ENCODE assay signal across 15 cellular contexts in the genomic region with DNA sequence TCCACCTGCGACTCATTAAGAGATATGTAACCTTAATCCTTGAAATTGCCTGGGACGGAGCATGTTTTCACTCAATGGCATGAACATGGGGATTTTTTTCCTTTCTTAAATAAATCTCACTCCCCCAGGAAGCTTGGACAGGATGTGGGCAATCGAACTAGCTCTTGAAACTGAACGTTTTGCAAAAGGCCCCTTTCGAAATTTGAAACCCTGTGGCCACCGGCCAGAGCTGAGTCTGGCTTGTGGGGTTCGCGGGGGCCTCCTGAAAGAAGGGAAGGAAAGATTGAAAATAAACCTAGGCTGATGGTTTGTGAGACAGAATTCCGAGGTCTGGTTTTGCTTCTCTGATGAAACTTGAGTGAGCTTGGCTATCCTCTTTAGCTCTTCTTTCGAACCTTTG.
DNase-seq lines count a peak whose midpoint lies in the region; ATAC-seq and TF ChIP-seq lines count a peak whose summit lies in the region.
"Had no signal": no experiment of that assay in that cellular context is flagged by ENCODE, and none has a peak within 500 bp of the region (broad histone marks: within the 10 kb centered on the region; RNA-seq: fewer than 3 reads in every experiment).

No MANE protein-coding gene starts in this region.

- H3K4me1 ChIP-seq in IMR-90 (ENCODE audit: control insufficient read depth, insufficient read depth, low read length): peaks cover 29% of the 10 kb centered on the region
- H3K4me1 ChIP-seq in CD4-positive, alpha-beta memory T cell (ENCODE audit: insufficient read depth, low read length): no peaks in the 10 kb centered on the region
- H3K4me1 ChIP-seq: parathyroid adenoma, uterus had no signal

- H3K36me3 ChIP-seq in IMR-90 (ENCODE audit: control insufficient read depth, insufficient read depth, low read length): peaks cover 55% of the 10 kb centered on the region
- no peaks in the 10 kb centered on the region for H3K36me3 ChIP-seq in CD4-positive, alpha-beta memory T cell (ENCODE audit: insufficient read depth, low read length)
- H3K36me3 ChIP-seq: uterus had no signal

- H3K4ac ChIP-seq in IMR-90 (ENCODE audit: low read depth, low read length): peak overlapping the region; percentile 84; the same call in 1 of the 2 replicates

- dilution Hi-C loops in IMR-90 (cut with HindIII; ENCODE audit: low sequenced_read_pairs, unreplicated experiment): no loop called here

- H2BK120ac ChIP-seq in IMR-90 (ENCODE audit: low read depth, low read length): peak overlapping the region; percentile 88

- H3K4me3 Mint-ChIP-seq in brain: peak overlapping the region in 1 of 5 experiments; percentile 28
- H3K4me3 Mint-ChIP-seq in CD4-positive, alpha-beta memory T cell: no peak overlapping the region
- H3K4me3 Mint-ChIP-seq: activated T-cell treated with anti-CD3 and anti-CD28 coated beads, Interleukin-2, amount 50 U/mL, for 4 hours; endodermal cell had no signal

- peaks cover 56% of the 10 kb centered on the region for H4K20me1 ChIP-seq in IMR-90 (ENCODE audit: insufficient read depth, low read length)

- H3K27ac ChIP-seq in IMR-90 (ENCODE audit: insufficient read depth, low read length): peak overlapping the region; percentile 82
- H3K27ac ChIP-seq in CD4-positive, alpha-beta memory T cell (ENCODE audit: low read depth, low read length): no peak overlapping the region
- H3K27ac ChIP-seq: parathyroid adenoma had no signal

- CTCF ChIA-PET in IMR-90 (lab: Yijun Ruan, JAX): no interaction called here
- CTCF ChIA-PET in CD4-positive, alpha-beta memory T cell (lab: Charles Lee; ENCODE audit: partially characterized antibody): no interaction called here

- peak overlapping the region; percentile 76; the same call in 1 of the 2 replicates for H2BK20ac ChIP-seq in IMR-90 (ENCODE audit: low read depth, low read length)

- intact Hi-C loops in IMR-90 (cut with micrococcal nuclease): no loop called here
- intact Hi-C loops in CD4-positive, alpha-beta memory T cell (cut with micrococcal nuclease): no loop called here

- H3K9me3 ChIP-seq in IMR-90 (ENCODE audit: control insufficient read depth, insufficient read depth, low read length): no peaks in the 10 kb centered on the region
- H3K9me3 ChIP-seq in CD4-positive, alpha-beta memory T cell (ENCODE audit: control insufficient read depth in 1 of 2, low read length in 2 of 2): no peaks in the 10 kb centered on the region
- H3K9me3 ChIP-seq: uterus had no signal

- peak overlapping the region; percentile 43 for H3K4me2 ChIP-seq in IMR-90 (ENCODE audit: low read depth, low read length)

- 0% methylated on average over 1 of the region's 10 CpGs; no CpG with 5 or more reads in 1 of the 2 experiments for WGBS in IMR-90 (ENCODE audit: extremely low coverage in 2 of 2, insufficient read length in 1 of 2), 2 experiments

- peak overlapping the region; percentile 62 for H2AFZ ChIP-seq in IMR-90 (replicated peaks; ENCODE audit: low read length, poor library complexity)
- H2AFZ ChIP-seq: parathyroid adenoma had no signal

- H4K91ac ChIP-seq in IMR-90 (ENCODE audit: insufficient read depth, low read depth, low read length): peak overlapping the region; percentile 55

- peaks cover 6 to 71% of the 10 kb centered on the region in 2 experiments; a peak in 3 of 4 replicates for H3K79me1 ChIP-seq in IMR-90 (ENCODE audit: low read depth in 1 of 2, low read length in 2 of 2)

- peaks cover 2 to 9% (median 6%) of the 10 kb centered on the region in 5 experiments for H3K9me3 Mint-ChIP-seq in brain
- peaks cover 0 to 5% (median under 1%) of the 10 kb centered on the region in 8 donors for H3K9me3 Mint-ChIP-seq in CD4-positive, alpha-beta memory T cell

- no peaks in the 10 kb centered on the region for H3K36me3 Mint-ChIP-seq in brain
- no peaks in the 10 kb centered on the region for H3K36me3 Mint-ChIP-seq in CD4-positive, alpha-beta memory T cell

- H4K5ac ChIP-seq in IMR-90 (ENCODE audit: low read depth, low read length): peak overlapping the region; percentile 23; the same call in 1 of the 2 replicates

- TF ChIP-seq RAD21 in IMR-90 (IDR thresholded peaks at IDR 0.05; ENCODE audit: low read length): no peak

- no peaks in the 10 kb centered on the region for H3K27me3 ChIP-seq in IMR-90 (ENCODE audit: control insufficient read depth, insufficient read depth, low read length)
- no peaks in the 10 kb centered on the region for H3K27me3 ChIP-seq in CD4-positive, alpha-beta memory T cell (ENCODE audit: insufficient read depth, low read length)
- H3K27me3 ChIP-seq: uterus had no signal

- DNase-seq in AG09319 (ENCODE audit: extremely low read depth, low read depth): peak; percentile 54
- DNase-seq in IMR-90: peak; percentile 87
- DNase-seq in myocyte (ENCODE audit: low read depth): peak; percentile 20
- DNase-seq in activated CD4-positive, alpha-beta T cell treated with anti-CD3 and anti-CD28 coated beads, Interleukin-2, amount 50 U/mL, for 48 hours: no peak
- DNase-seq in CD4-positive, alpha-beta memory T cell: no peak
- no peak for DNase-seq in ACHN
- DNase-seq: activated CD4-positive, CD25-positive, alpha-beta regulatory T cell treated with anti-CD3 and anti-CD28 coated beads, Interleukin-2, amount 50 U/mL, for 72 hours; activated T-cell treated with anti-CD3 and anti-CD28 coated beads, Interleukin-2, amount 50 U/mL, for 4 hours; DMS79 treated with DMSO at 0.1 percent for 48 hours; NCI-H2029 treated with DMSO at 0.1 percent for 48 hours had no signal

- in situ Hi-C loops in IMR-90 (cut with MboI; ENCODE audit: low sequenced_read_pairs) (no loop called here), ACHN (cut with HindIII; ENCODE audit: low pct_ligation_motif_present, low pct_unique_long_range_greater_than_20kb, low sequenced_read_pairs) (no loop called here)

- H4K8ac ChIP-seq in IMR-90 (ENCODE audit: low read depth in 2 of 2, low read length in 2 of 2): peak overlapping the region; percentile 32 to 68; a peak in 1 of 4 replicates

- H2BK5ac ChIP-seq in IMR-90 (ENCODE audit: low read depth, low read length, poor library complexity, severe bottlenecking): peak overlapping the region; percentile 61

- H3K4me3 ChIP-seq in IMR-90 (ENCODE audit: insufficient read depth, low read depth, low read length): no peak overlapping the region
- no peak overlapping the region for H3K4me3 ChIP-seq in CD4-positive, alpha-beta memory T cell (ENCODE audit: low read length in 2 of 2)
- H3K4me3 ChIP-seq: uterus had no signal

- ATAC-seq in IMR-90 (ENCODE audit: low read depth) (peak; percentile 13), HG02763 (IDR thresholded peaks at IDR 0.05; ENCODE audit: unreplicated experiment) (no peak)
- ATAC-seq: activated T-cell treated with anti-CD3 and anti-CD28 coated beads, Interleukin-2, amount 50 U/mL, for 4 hours had no signal

- peak overlapping the region; percentile 46 for H3K18ac ChIP-seq in IMR-90 (ENCODE audit: low read depth, low read length)

- peak overlapping the region; percentile 45; the same call in 1 of the 3 replicates for H2BK15ac ChIP-seq in IMR-90 (ENCODE audit: low read depth, low read length)

- peak overlapping the region; percentile 87 for H2AK9ac ChIP-seq in IMR-90 (replicated peaks; ENCODE audit: low read depth, low read length, poor library complexity)

- TF ChIP-seq CTCF in AG09319 (IDR thresholded peaks at IDR 0.05; ENCODE audit: low read depth, low read length) (no peak), IMR-90 (conservative IDR thresholded peaks at IDR 0.05; ENCODE audit: low read depth, low read length) (no peak), brain (conservative IDR thresholded peaks at IDR 0.05) (no peak)

- peaks cover 13% of the 10 kb centered on the region for H3K27me3 Mint-ChIP-seq in brain
- H3K27me3 Mint-ChIP-seq in CD4-positive, alpha-beta memory T cell: peaks cover 21 to 27% of the 10 kb centered on the region in 2 donors

- peaks cover 41% of the 10 kb centered on the region for H3K9me1 ChIP-seq in IMR-90 (ENCODE audit: insufficient read depth, low read length)

- H3K14ac ChIP-seq in IMR-90 (replicated peaks; ENCODE audit: low read depth, low read length): peak overlapping the region; percentile 85

- H3K23ac ChIP-seq in IMR-90 (ENCODE audit: low read depth, low read length): peak overlapping the region; percentile 62; the same call in 1 of the 2 replicates

- POLR2A ChIA-PET in IMR-90 (lab: Charles Lee; ENCODE audit: unreplicated experiment): no interaction called here
- POLR2A ChIA-PET in CD4-positive, alpha-beta memory T cell (lab: Charles Lee; ENCODE audit: partially characterized antibody): no interaction called here

- H3K56ac ChIP-seq in IMR-90 (ENCODE audit: extremely low read depth, insufficient read depth, low read length): no peak overlapping the region; the same call in 1 of the 2 replicates

- H3K27ac Mint-ChIP-seq in brain: peak overlapping the region in 3 of 5 experiments; percentile 19 to 97 (median 91)
- H3K27ac Mint-ChIP-seq in CD4-positive, alpha-beta memory T cell: no peak overlapping the region
- H3K27ac Mint-ChIP-seq: endodermal cell had no signal

- no peak overlapping the region for H3K9ac ChIP-seq in IMR-90 (ENCODE audit: low read depth, low read length)
- H3K9ac ChIP-seq: parathyroid adenoma had no signal

- TF ChIP-seq POLR2A in IMR-90 (IDR thresholded peaks at IDR 0.05; ENCODE audit: low read depth, low read length): no peak

- H3K4me1 Mint-ChIP-seq in brain: peaks cover 21% of the 10 kb centered on the region
- no peaks in the 10 kb centered on the region for H3K4me1 Mint-ChIP-seq in CD4-positive, alpha-beta memory T cell
- H3K4me1 Mint-ChIP-seq: endodermal cell had no signal

- peak overlapping the region; percentile 70 for H2AK5ac ChIP-seq in IMR-90 (ENCODE audit: low read depth, low read length)

- BruUV-seq in IMR-90 (replicated peaks; lab: Mats Ljungman, UMichigan): no TSS peak

TF ChIP-seq in IMR-90, 13 proteins besides CTCF, POLR2A, EP300 and RAD21:
- TF ChIP-seq CHD1 (IDR thresholded peaks at IDR 0.05; ENCODE audit: low read depth, low read length) (no peak), FOS (IDR thresholded peaks at IDR 0.05; ENCODE audit: low read depth, low read length) (no peak), CEBPB (IDR thresholded peaks at IDR 0.05; ENCODE audit: low read depth, low read length) (no peak), MAZ (IDR thresholded peaks at IDR 0.05; ENCODE audit: borderline replicate concordance, low read depth, low read length) (no peak), RCOR1 (IDR thresholded peaks at IDR 0.05; ENCODE audit: insufficient replicate concordance, low read length) (no peak)
- TF ChIP-seq, protein P1, sequence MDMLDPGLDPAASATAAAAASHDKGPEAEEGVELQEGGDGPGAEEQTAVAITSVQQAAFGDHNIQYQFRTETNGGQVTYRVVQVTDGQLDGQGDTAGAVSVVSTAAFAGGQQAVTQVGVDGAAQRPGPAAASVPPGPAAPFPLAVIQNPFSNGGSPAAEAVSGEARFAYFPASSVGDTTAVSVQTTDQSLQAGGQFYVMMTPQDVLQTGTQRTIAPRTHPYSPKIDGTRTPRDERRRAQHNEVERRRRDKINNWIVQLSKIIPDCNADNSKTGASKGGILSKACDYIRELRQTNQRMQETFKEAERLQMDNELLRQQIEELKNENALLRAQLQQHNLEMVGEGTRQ (IDR thresholded peaks at IDR 0.05; ENCODE audit: low read depth, low read length): no peak

Comparison
In these comparisons a context has a peak if more than half of its experiments do, and no peak if none do; other contexts are left out.
1. DNase-seq: peak in AG09319 (single experiment), IMR-90 (single experiment) and myocyte (single experiment); none in activated CD4-positive, alpha-beta T cell treated with anti-CD3 and anti-CD28 coated beads, Interleukin-2, amount 50 U/mL, for 48 hours (0 of 2), CD4-positive, alpha-beta memory T cell (0 of 5) and ACHN (single experiment).
2. H3K27ac Mint-ChIP-seq: peak in brain (3 of 5); none in CD4-positive, alpha-beta memory T cell (0 of 7).